2 cellular contexts compared by ENCODE assay signal in the genomic region with DNA sequence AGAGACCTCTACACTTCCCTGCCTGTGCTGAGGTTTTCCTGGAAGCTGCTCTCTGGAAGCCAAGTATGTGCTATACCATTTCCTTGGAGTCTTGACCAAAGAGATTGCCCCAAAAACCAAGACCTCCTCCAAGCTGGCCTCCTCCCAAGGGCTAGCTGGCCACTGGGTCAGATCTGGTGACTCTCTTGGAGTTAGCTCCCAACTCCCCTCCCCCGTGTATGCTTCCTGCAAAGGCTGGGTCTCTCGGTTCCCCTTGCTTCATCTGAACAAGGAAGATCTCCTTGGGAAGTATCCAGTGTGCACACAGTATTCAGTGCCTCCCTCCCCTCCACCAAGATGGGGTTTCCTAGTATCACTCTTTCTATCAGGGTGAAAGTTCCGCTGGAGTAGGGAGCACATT.
TF ChIP-seq lines count a peak whose summit lies in the region.

No MANE protein-coding gene starts in this region.

TF ChIP-seq in IMR-90, 13 proteins besides CTCF, POLR2A, EP300 and RAD21:
- TF ChIP-seq MXI1 (IDR thresholded peaks at IDR 0.05; ENCODE audit: borderline replicate concordance, low read depth, low read length): no peak
- TF ChIP-seq, protein P1, sequence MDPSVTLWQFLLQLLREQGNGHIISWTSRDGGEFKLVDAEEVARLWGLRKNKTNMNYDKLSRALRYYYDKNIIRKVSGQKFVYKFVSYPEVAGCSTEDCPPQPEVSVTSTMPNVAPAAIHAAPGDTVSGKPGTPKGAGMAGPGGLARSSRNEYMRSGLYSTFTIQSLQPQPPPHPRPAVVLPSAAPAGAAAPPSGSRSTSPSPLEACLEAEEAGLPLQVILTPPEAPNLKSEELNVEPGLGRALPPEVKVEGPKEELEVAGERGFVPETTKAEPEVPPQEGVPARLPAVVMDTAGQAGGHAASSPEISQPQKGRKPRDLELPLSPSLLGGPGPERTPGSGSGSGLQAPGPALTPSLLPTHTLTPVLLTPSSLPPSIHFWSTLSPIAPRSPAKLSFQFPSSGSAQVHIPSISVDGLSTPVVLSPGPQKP (IDR thresholded peaks at IDR 0.05; ENCODE audit: borderline replicate concordance, low read depth, low read length): no peak
- TF ChIP-seq, protein P2, sequence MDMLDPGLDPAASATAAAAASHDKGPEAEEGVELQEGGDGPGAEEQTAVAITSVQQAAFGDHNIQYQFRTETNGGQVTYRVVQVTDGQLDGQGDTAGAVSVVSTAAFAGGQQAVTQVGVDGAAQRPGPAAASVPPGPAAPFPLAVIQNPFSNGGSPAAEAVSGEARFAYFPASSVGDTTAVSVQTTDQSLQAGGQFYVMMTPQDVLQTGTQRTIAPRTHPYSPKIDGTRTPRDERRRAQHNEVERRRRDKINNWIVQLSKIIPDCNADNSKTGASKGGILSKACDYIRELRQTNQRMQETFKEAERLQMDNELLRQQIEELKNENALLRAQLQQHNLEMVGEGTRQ (IDR thresholded peaks at IDR 0.05; ENCODE audit: low read depth, low read length): no peak
- no peak for TF ChIP-seq NFE2L2 (IDR thresholded peaks at IDR 0.05; ENCODE audit: low read depth, low read length)
- no peak for TF ChIP-seq MAFK (IDR thresholded peaks at IDR 0.05; ENCODE audit: low read depth, low read length)
- TF ChIP-seq BHLHE40 (IDR thresholded peaks at IDR 0.05; ENCODE audit: low read depth, low read length): no peak
- TF ChIP-seq CHD1 (IDR thresholded peaks at IDR 0.05; ENCODE audit: low read depth, low read length): no peak
- TF ChIP-seq RCOR1 (IDR thresholded peaks at IDR 0.05; ENCODE audit: insufficient replicate concordance, low read length): no peak
- TF ChIP-seq MAZ (IDR thresholded peaks at IDR 0.05; ENCODE audit: borderline replicate concordance, low read depth, low read length): no peak
- no peak for TF ChIP-seq RFX5 (IDR thresholded peaks at IDR 0.05; ENCODE audit: low read depth, low read length)
- no peak for TF ChIP-seq SMC3 (IDR thresholded peaks at IDR 0.05; ENCODE audit: low read depth, low read length)
- no peak for TF ChIP-seq FOS (IDR thresholded peaks at IDR 0.05; ENCODE audit: low read depth, low read length)
- TF ChIP-seq CEBPB (IDR thresholded peaks at IDR 0.05; ENCODE audit: low read depth, low read length): no peak

TF ChIP-seq in H1, 55 proteins besides CTCF, POLR2A, EP300 and RAD21:
- no peak for TF ChIP-seq NANOG (IDR thresholded peaks at IDR 0.05; ENCODE audit: insufficient read depth, low read depth, low read length, poor library complexity, severe bottlenecking)
- TF ChIP-seq, protein P3, sequence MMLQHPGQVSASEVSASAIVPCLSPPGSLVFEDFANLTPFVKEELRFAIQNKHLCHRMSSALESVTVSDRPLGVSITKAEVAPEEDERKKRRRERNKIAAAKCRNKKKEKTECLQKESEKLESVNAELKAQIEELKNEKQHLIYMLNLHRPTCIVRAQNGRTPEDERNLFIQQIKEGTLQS (IDR thresholded peaks at IDR 0.05; ENCODE audit: insufficient read depth, low read depth, low read length): no peak
- no peak for TF ChIP-seq GABPA (IDR thresholded peaks at IDR 0.05; ENCODE audit: borderline replicate concordance, insufficient read depth, low read length)
- no peak for TF ChIP-seq KDM4A (IDR thresholded peaks at IDR 0.05; ENCODE audit: low read depth, low read length, severe bottlenecking)
- TF ChIP-seq FOSL1 (IDR thresholded peaks at IDR 0.05; ENCODE audit: insufficient read depth, low read depth, low read length): no peak
- TF ChIP-seq KDM5A (IDR thresholded peaks at IDR 0.05; ENCODE audit: low read length): no peak
- TF ChIP-seq RNF2 (IDR thresholded peaks at IDR 0.05; ENCODE audit: borderline replicate concordance, low read depth, low read length, missing control alignments, poor library complexity, severe bottlenecking): no peak
- TF ChIP-seq POLR2AphosphoS5 (IDR thresholded peaks at IDR 0.05; ENCODE audit: low read depth, low read length): no peak
- no peak for TF ChIP-seq CEBPB (IDR thresholded peaks at IDR 0.05; ENCODE audit: low read depth, low read length)
- TF ChIP-seq, protein P4, sequence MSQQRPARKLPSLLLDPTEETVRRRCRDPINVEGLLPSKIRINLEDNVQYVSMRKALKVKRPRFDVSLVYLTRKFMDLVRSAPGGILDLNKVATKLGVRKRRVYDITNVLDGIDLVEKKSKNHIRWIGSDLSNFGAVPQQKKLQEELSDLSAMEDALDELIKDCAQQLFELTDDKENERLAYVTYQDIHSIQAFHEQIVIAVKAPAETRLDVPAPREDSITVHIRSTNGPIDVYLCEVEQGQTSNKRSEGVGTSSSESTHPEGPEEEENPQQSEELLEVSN (IDR thresholded peaks at IDR 0.05): no peak
- TF ChIP-seq SAP30 (IDR thresholded peaks at IDR 0.05; ENCODE audit: insufficient read depth, insufficient replicate concordance, low read length): no peak
- TF ChIP-seq RFX5 (IDR thresholded peaks at IDR 0.05; ENCODE audit: borderline replicate concordance, low read depth, low read length): no peak
- no peak for TF ChIP-seq TEAD4 (IDR thresholded peaks at IDR 0.05; ENCODE audit: low read depth, low read length)
- TF ChIP-seq, protein P2 (IDR thresholded peaks at IDR 0.05; ENCODE audit: low read length): no peak
- TF ChIP-seq SP4 (IDR thresholded peaks at IDR 0.05; ENCODE audit: low read length): no peak
- no peak for TF ChIP-seq CHD2 (IDR thresholded peaks at IDR 0.05; ENCODE audit: low read length)
- TF ChIP-seq GTF2F1 (IDR thresholded peaks at IDR 0.05; ENCODE audit: borderline replicate concordance, low read depth, low read length): no peak
- no peak for TF ChIP-seq HDAC6 (IDR thresholded peaks at IDR 0.05; ENCODE audit: low read depth, low read length)
- no peak for TF ChIP-seq SP1 (IDR thresholded peaks at IDR 0.05; ENCODE audit: low read depth, low read length)
